In genomic region chr2:218244204-218244603, GRCh38 we compare ENCODE assay signal across 21 cellular contexts. TPM values are rescaled to one million over a fixed set of nuclear protein-coding genes. Genes with fewer than 3 reads are reported as not detected.
A peak's percentile ranks its signal among the peaks of the same experiment; 100 is the strongest.
DNase-seq lines count a peak whose midpoint lies in the region; ATAC-seq and TF ChIP-seq lines count a peak whose summit lies in the region.
"Had no signal": no experiment of that assay in that cellular context is flagged by ENCODE, and none has a peak within 500 bp of the region (broad histone marks: within the 10 kb centered on the region; RNA-seq: fewer than 3 reads in every experiment).

No MANE protein-coding gene starts in this region.

- H3K27me3 Mint-ChIP-seq in activated T-cell treated with anti-CD3 and anti-CD28 coated beads, Interleukin-2, amount 50 U/mL, for 72 hours (ENCODE audit: low read depth): no peaks in the 10 kb centered on the region
- H3K27me3 Mint-ChIP-seq in CD8-positive, alpha-beta T cell (ENCODE audit: low read depth): no peaks in the 10 kb centered on the region
- no peaks in the 10 kb centered on the region for H3K27me3 Mint-ChIP-seq in activated naive CD8-positive, alpha-beta T cell treated with anti-CD3 and anti-CD28 coated beads for 36 hours
- no peaks in the 10 kb centered on the region for H3K27me3 Mint-ChIP-seq in natural killer cell (ENCODE audit: low read depth in 2 of 2)

- intact Hi-C loops in CD8-positive, alpha-beta T cell (cut with DNase I, micrococcal nuclease): loop anchor here (2.0 to 5.0 kb wide), 2 partner anchors 15 to 57 kb away; no protein-coding TSS in a partner anchor
- intact Hi-C loops in natural killer cell (cut with micrococcal nuclease): no loop called here

- POLR2A ChIA-PET in CD8-positive, alpha-beta T cell (lab: Charles Lee): interaction anchor here (0.6 to 1.1 kb wide), 3 partner anchors 13 to 43 kb away, joined by 3 to 5 read pairs (median 4); no protein-coding TSS in a partner anchor

- no peak for DNase-seq in activated T-cell treated with anti-CD3 and anti-CD28 coated beads, Interleukin-2, amount 50 U/mL, for 72 hours
- DNase-seq in activated T-cell treated with anti-CD3 and anti-CD28 coated beads, Interleukin-2, amount 50 U/mL, for 1 hour: no peak
- DNase-seq in CD8-positive, alpha-beta T cell: no peak
- DNase-seq in activated naive CD8-positive, alpha-beta T cell treated with anti-CD3 and anti-CD28 coated beads for 36 hours: no peak
- DNase-seq in natural killer cell (no peak), HCEC 1CT (no peak), NCI-H748 treated with DMSO at 0.1 percent for 48 hours (lab: John Stamatoyannopoulos, UW) (no peak)
- DNase-seq: activated CD4-positive, alpha-beta T cell treated with anti-CD3 and anti-CD28 coated beads, Interleukin-2, amount 50 U/mL, for 48 hours; EL; endodermal cell; H7; MM.1S; NCI-H1417 treated with DMSO at 0.1 percent for 48 hours; NCI-H524; occipital lobe; stimulated activated CD4-positive, alpha-beta T cell treated with anti-CD3 and anti-CD28 coated beads, Interleukin-4, amount 100 ng/mL, for 24 hours; T-helper 9 cell had no signal

- no peak for ATAC-seq in activated T-cell treated with anti-CD3 and anti-CD28 coated beads, Interleukin-2, amount 50 U/mL, for 72 hours (replicated peaks in 1 of 2)
- no peak for ATAC-seq in CD8-positive, alpha-beta T cell
- ATAC-seq in natural killer cell (no peak), GM19351 (IDR thresholded peaks at IDR 0.05; ENCODE audit: unreplicated experiment) (no peak)
- ATAC-seq: K562 had no signal

- peaks cover 15% of the 10 kb centered on the region for H3K4me1 Mint-ChIP-seq in activated T-cell treated with anti-CD3 and anti-CD28 coated beads, Interleukin-2, amount 50 U/mL, for 72 hours (ENCODE audit: low read depth)
- peaks cover 38% of the 10 kb centered on the region for H3K4me1 Mint-ChIP-seq in CD8-positive, alpha-beta T cell (ENCODE audit: low read depth)
- H3K4me1 Mint-ChIP-seq in activated naive CD8-positive, alpha-beta T cell treated with anti-CD3 and anti-CD28 coated beads for 36 hours: peaks cover 33% of the 10 kb centered on the region
- H3K4me1 Mint-ChIP-seq in natural killer cell: peaks cover 35 to 37% of the 10 kb centered on the region in 2 donors
- H3K4me1 Mint-ChIP-seq: endodermal cell had no signal

- H3K27me3 ChIP-seq in CD8-positive, alpha-beta T cell (ENCODE audit: insufficient read depth, low read length): no peaks in the 10 kb centered on the region

- no peak overlapping the region for H3K4me3 Mint-ChIP-seq in activated T-cell treated with anti-CD3 and anti-CD28 coated beads, Interleukin-2, amount 50 U/mL, for 72 hours
- no peak overlapping the region for H3K4me3 Mint-ChIP-seq in CD8-positive, alpha-beta T cell
- no peak overlapping the region for H3K4me3 Mint-ChIP-seq in activated naive CD8-positive, alpha-beta T cell treated with anti-CD3 and anti-CD28 coated beads for 36 hours
- H3K4me3 Mint-ChIP-seq in natural killer cell: no peak overlapping the region
- H3K4me3 Mint-ChIP-seq: endodermal cell had no signal

- peak overlapping the region; percentile 76 for H3K27ac Mint-ChIP-seq in activated T-cell treated with anti-CD3 and anti-CD28 coated beads, Interleukin-2, amount 50 U/mL, for 72 hours
- peak overlapping the region; percentile 63 for H3K27ac Mint-ChIP-seq in CD8-positive, alpha-beta T cell
- peak overlapping the region; percentile 74 for H3K27ac Mint-ChIP-seq in activated naive CD8-positive, alpha-beta T cell treated with anti-CD3 and anti-CD28 coated beads for 36 hours
- H3K27ac Mint-ChIP-seq in natural killer cell: peak overlapping the region; percentile 71 to 74

- H3K9me3 Mint-ChIP-seq in activated T-cell treated with anti-CD3 and anti-CD28 coated beads, Interleukin-2, amount 50 U/mL, for 72 hours: no peaks in the 10 kb centered on the region
- H3K9me3 Mint-ChIP-seq in CD8-positive, alpha-beta T cell: no peaks in the 10 kb centered on the region
- H3K9me3 Mint-ChIP-seq in activated naive CD8-positive, alpha-beta T cell treated with anti-CD3 and anti-CD28 coated beads for 36 hours: no peaks in the 10 kb centered on the region
- no peaks in the 10 kb centered on the region for H3K9me3 Mint-ChIP-seq in natural killer cell
- H3K9me3 Mint-ChIP-seq: endodermal cell had no signal

- H3K4me1 ChIP-seq in CD8-positive, alpha-beta T cell (ENCODE audit: insufficient read depth, low read length): peaks cover 35% of the 10 kb centered on the region

- H3K9me3 ChIP-seq in CD8-positive, alpha-beta T cell (ENCODE audit: low read length): no peaks in the 10 kb centered on the region

- H3K36me3 ChIP-seq in CD8-positive, alpha-beta T cell (ENCODE audit: insufficient read depth, low read length): peaks cover 81% of the 10 kb centered on the region

- H3K27ac ChIP-seq in CD8-positive, alpha-beta T cell (ENCODE audit: low read depth, low read length): no peak overlapping the region
- H3K27ac ChIP-seq: coronary artery, SK-N-MC had no signal

- CTCF ChIA-PET in CD8-positive, alpha-beta T cell (lab: Charles Lee): interaction anchor here (0.9 to 2.9 kb wide), 4 partner anchors 12 to 59 kb away, joined by 3 to 11 read pairs (median 3); no protein-coding TSS in a partner anchor

- H3K36me3 Mint-ChIP-seq in activated T-cell treated with anti-CD3 and anti-CD28 coated beads, Interleukin-2, amount 50 U/mL, for 72 hours (ENCODE audit: insufficient read depth in 2 of 2): peaks cover 13 to 57% of the 10 kb centered on the region in 2 donors
- peaks cover 96% of the 10 kb centered on the region for H3K36me3 Mint-ChIP-seq in CD8-positive, alpha-beta T cell
- peaks cover 57% of the 10 kb centered on the region for H3K36me3 Mint-ChIP-seq in activated naive CD8-positive, alpha-beta T cell treated with anti-CD3 and anti-CD28 coated beads for 36 hours
- peaks cover 21% of the 10 kb centered on the region for H3K36me3 Mint-ChIP-seq in natural killer cell

- no peak for TF ChIP-seq CTCF in CD8-positive, alpha-beta T cell (IDR thresholded peaks at IDR 0.05)
- TF ChIP-seq CTCF in natural killer cell (IDR thresholded peaks at IDR 0.05): no peak

- no peak overlapping the region for H3K4me3 ChIP-seq in CD8-positive, alpha-beta T cell (ENCODE audit: low read depth, low read length)
- H3K4me3 ChIP-seq: coronary artery, K562, SK-N-MC had no signal

RNA-seq across cellular contexts. Expression of gene GPBAR1, which starts 16.6 kb away (rescaled TPM):
- total RNA-seq in activated T-cell treated with anti-CD3 and anti-CD28 coated beads, Interleukin-2, amount 50 U/mL, for 72 hours: 1 to 10 TPM in 1 of 2 donors, under 1 TPM in 1; 0.76 to 1.4 TPM
- total RNA-seq in CD8-positive, alpha-beta T cell: 1 to 10 TPM; 2.2 to 2.5 TPM
- under 1 TPM; 0.24 to 0.58 TPM for total RNA-seq in activated naive CD8-positive, alpha-beta T cell treated with anti-CD3 and anti-CD28 coated beads for 36 hours
- total RNA-seq in natural killer cell: 1 to 10 TPM; 1.4 to 3.3 (median 2.6) TPM
- total RNA-seq: H7, K562, occipital lobe had no signal

RNA-seq across cellular contexts. Expression of gene AAMP, which starts 25.7 kb away (rescaled TPM):
- total RNA-seq in activated T-cell treated with anti-CD3 and anti-CD28 coated beads, Interleukin-2, amount 50 U/mL, for 72 hours: 10 to 100 TPM; 51.7 to 63.0 TPM
- 10 to 100 TPM; 44.7 to 50.4 TPM for total RNA-seq in CD8-positive, alpha-beta T cell
- total RNA-seq in activated naive CD8-positive, alpha-beta T cell treated with anti-CD3 and anti-CD28 coated beads for 36 hours: 10 to 100 TPM; 94.6 to 97.7 TPM
- total RNA-seq in natural killer cell: 10 to 100 TPM; 52.5 to 61.6 (median 60.0) TPM

RNA-seq across cellular contexts. Expression of gene PNKD, which starts 26.1 kb away (rescaled TPM):
- total RNA-seq in activated T-cell treated with anti-CD3 and anti-CD28 coated beads, Interleukin-2, amount 50 U/mL, for 72 hours: 10 to 100 TPM; 14.7 to 17.7 TPM
- total RNA-seq in CD8-positive, alpha-beta T cell: 1 to 10 TPM; 7.1 to 7.2 TPM
- total RNA-seq in activated naive CD8-positive, alpha-beta T cell treated with anti-CD3 and anti-CD28 coated beads for 36 hours: 10 to 100 TPM; 23.6 to 25.1 TPM
- 10 to 100 TPM; 18.8 to 21.3 (median 18.9) TPM for total RNA-seq in natural killer cell

RNA-seq across cellular contexts. Expression of gene ARPC2, which starts 27.2 kb away (rescaled TPM):
- 100 to 1,000 TPM; 517 to 533 TPM for total RNA-seq in activated T-cell treated with anti-CD3 and anti-CD28 coated beads, Interleukin-2, amount 50 U/mL, for 72 hours
- total RNA-seq in CD8-positive, alpha-beta T cell: 100 to 1,000 TPM; 521 to 547 TPM
- 100 to 1,000 TPM; 562 to 566 TPM for total RNA-seq in activated naive CD8-positive, alpha-beta T cell treated with anti-CD3 and anti-CD28 coated beads for 36 hours
- 100 to 1,000 TPM; 824 to 880 (median 830) TPM for total RNA-seq in natural killer cell

RNA-seq across cellular contexts. Expression of gene TMBIM1, which starts 48.1 kb away (rescaled TPM):
- total RNA-seq in activated T-cell treated with anti-CD3 and anti-CD28 coated beads, Interleukin-2, amount 50 U/mL, for 72 hours: 10 to 100 TPM; 64.5 to 75.1 TPM
- total RNA-seq in CD8-positive, alpha-beta T cell: 10 to 100 TPM; 80.8 to 86.7 TPM
- total RNA-seq in activated naive CD8-positive, alpha-beta T cell treated with anti-CD3 and anti-CD28 coated beads for 36 hours: 10 to 100 TPM; 47.5 to 52.2 TPM
- 100 to 1,000 TPM in 1 of 3 donors, 10 to 100 TPM in 2; 84.9 to 107 (median 95.1) TPM for total RNA-seq in natural killer cell
